12 cellular contexts compared by ENCODE assay signal in genomic region chr15:101242999-101243336, GRCh38. TPM values are rescaled to one million over a fixed set of nuclear protein-coding genes. Genes with fewer than 3 reads are reported as not detected.
DNase-seq lines count a peak whose midpoint lies in the region; ATAC-seq and TF ChIP-seq lines count a peak whose summit lies in the region.
"Had no signal": no experiment of that assay in that cellular context is flagged by ENCODE, and none has a peak within 500 bp of the region (broad histone marks: within the 10 kb centered on the region; RNA-seq: fewer than 3 reads in every experiment).

No MANE protein-coding gene starts in this region.

- ATAC-seq in activated CD8-positive, alpha-beta memory T cell treated with anti-CD3 and anti-CD28 coated beads, Interleukin-2, amount 10 ng/mL, durations not matched to agents 7 days and 5 days, result no peak
- ATAC-seq in stimulated activated memory B cell treated with anti-CD40 and anti-IgM and Interleukin-4, amounts not matched to agents 10 μg/mL and 1 μg/mL and 100 μg/mL, for 72 hours, result no peak
- ATAC-seq in GM18502 (IDR thresholded peaks at IDR 0.05; ENCODE audit: poor library complexity, unreplicated experiment), result no peak
- ATAC-seq: left colon had no signal

- H3K4me1 ChIP-seq in OCI-LY3 (ENCODE audit: low read length), result peaks cover 26% of the 10 kb centered on the region

- no peaks in the 10 kb centered on the region for H3K27me3 ChIP-seq in OCI-LY3 (ENCODE audit: low read depth, low read length)

- no peak for DNase-seq in activated CD8-positive, alpha-beta memory T cell treated with anti-CD3 and anti-CD28 coated beads, Interleukin-2, amount 10 ng/mL, durations not matched to agents 7 days and 5 days
- DNase-seq in activated CD8-positive, alpha-beta memory T cell treated with anti-CD3 and anti-CD28 coated beads, Interleukin-2, amount 50 U/mL, for 4 hours, result no peak
- DNase-seq in dermis blood vessel endothelial cell, result peak; percentile 68
- no peak for DNase-seq in effector CD4-positive, alpha-beta T cell
- no peak for DNase-seq in hypothalamus (lab: John Stamatoyannopoulos, UW)
- DNase-seq: amniotic stem cell, H9, left colon, NCI-H226 had no signal

- H3K36me3 ChIP-seq in OCI-LY3 (replicated peaks; ENCODE audit: low read depth, low read length), result peaks cover 10% of the 10 kb centered on the region

- no peaks in the 10 kb centered on the region for H3K9me3 ChIP-seq in OCI-LY3 (ENCODE audit: insufficient read depth, low read length)

- H3K4me3 ChIP-seq in OCI-LY3 (ENCODE audit: low read length), result peak overlapping the region; percentile 30

- H3K9ac ChIP-seq in OCI-LY3 (ENCODE audit: low read length), result no peak overlapping the region

- no peak overlapping the region for H3K27ac ChIP-seq in OCI-LY3 (ENCODE audit: low read length)

- H3K27me3 Mint-ChIP-seq in activated CD8-positive, alpha-beta memory T cell treated with anti-CD3 and anti-CD28 coated beads, Interleukin-2, amount 10 ng/mL, durations not matched to agents 7 days and 5 days, result no peaks in the 10 kb centered on the region
- H3K27me3 Mint-ChIP-seq in stimulated activated memory B cell treated with anti-CD40 and anti-IgM and Interleukin-4, amounts not matched to agents 10 μg/mL and 1 μg/mL and 100 μg/mL, for 72 hours, result no peaks in the 10 kb centered on the region

- peaks cover 51% of the 10 kb centered on the region for H3K36me3 Mint-ChIP-seq in activated CD8-positive, alpha-beta memory T cell treated with anti-CD3 and anti-CD28 coated beads, Interleukin-2, amount 10 ng/mL, durations not matched to agents 7 days and 5 days
- H3K36me3 Mint-ChIP-seq in stimulated activated memory B cell treated with anti-CD40 and anti-IgM and Interleukin-4, amounts not matched to agents 10 μg/mL and 1 μg/mL and 100 μg/mL, for 72 hours, result peaks cover 4% of the 10 kb centered on the region

- H3K27ac Mint-ChIP-seq in activated CD8-positive, alpha-beta memory T cell treated with anti-CD3 and anti-CD28 coated beads, Interleukin-2, amount 10 ng/mL, durations not matched to agents 7 days and 5 days, result peak overlapping the region; percentile 91
- H3K27ac Mint-ChIP-seq in stimulated activated memory B cell treated with anti-CD40 and anti-IgM and Interleukin-4, amounts not matched to agents 10 μg/mL and 1 μg/mL and 100 μg/mL, for 72 hours, result peak overlapping the region; percentile 73

- peak overlapping the region; percentile 62 for H3K4me3 Mint-ChIP-seq in activated CD8-positive, alpha-beta memory T cell treated with anti-CD3 and anti-CD28 coated beads, Interleukin-2, amount 10 ng/mL, durations not matched to agents 7 days and 5 days
- H3K4me3 Mint-ChIP-seq in stimulated activated memory B cell treated with anti-CD40 and anti-IgM and Interleukin-4, amounts not matched to agents 10 μg/mL and 1 μg/mL and 100 μg/mL, for 72 hours, result peak overlapping the region; percentile 26
- H3K4me3 Mint-ChIP-seq: H9 had no signal

- peaks cover 71% of the 10 kb centered on the region for H4K20me1 ChIP-seq in OCI-LY3 (ENCODE audit: insufficient read depth, low read length)

- peaks cover 86% of the 10 kb centered on the region for H3K79me2 ChIP-seq in OCI-LY3 (ENCODE audit: low read length)

- no peaks in the 10 kb centered on the region for H3K9me3 Mint-ChIP-seq in activated CD8-positive, alpha-beta memory T cell treated with anti-CD3 and anti-CD28 coated beads, Interleukin-2, amount 10 ng/mL, durations not matched to agents 7 days and 5 days (ENCODE audit: low read depth)
- H3K9me3 Mint-ChIP-seq in stimulated activated memory B cell treated with anti-CD40 and anti-IgM and Interleukin-4, amounts not matched to agents 10 μg/mL and 1 μg/mL and 100 μg/mL, for 72 hours, result no peaks in the 10 kb centered on the region
- H3K9me3 Mint-ChIP-seq: H9 had no signal

- H3K4me2 ChIP-seq in OCI-LY3 (ENCODE audit: low read length), result peak overlapping the region; percentile 65

- TF ChIP-seq CTCF in OCI-LY3 (IDR thresholded peaks at IDR 0.05; ENCODE audit: low read depth, low read length), result no peak

- peaks cover 96% of the 10 kb centered on the region for H3K4me1 Mint-ChIP-seq in activated CD8-positive, alpha-beta memory T cell treated with anti-CD3 and anti-CD28 coated beads, Interleukin-2, amount 10 ng/mL, durations not matched to agents 7 days and 5 days
- peaks cover 75% of the 10 kb centered on the region for H3K4me1 Mint-ChIP-seq in stimulated activated memory B cell treated with anti-CD40 and anti-IgM and Interleukin-4, amounts not matched to agents 10 μg/mL and 1 μg/mL and 100 μg/mL, for 72 hours

- CTCF ChIA-PET in activated CD8-positive, alpha-beta memory T cell treated with anti-CD3 and anti-CD28 coated beads, Interleukin-2, amount 10 ng/mL, durations not matched to agents 7 days and 5 days (lab: Charles Lee), result interaction anchor here (0.9 to 20.8 kb wide), 12 partner anchors 12 to 235 kb away, joined by 3 to 244 read pairs (median 8); partner anchors contain the start of gene CHSY1

- H2AFZ ChIP-seq in OCI-LY3 (ENCODE audit: low read depth, low read length), result no peak overlapping the region

RNA-seq across cellular contexts. Expression of gene CHSY1, which starts 8.9 kb away (rescaled TPM):
- total RNA-seq in activated CD8-positive, alpha-beta memory T cell treated with anti-CD3 and anti-CD28 coated beads, Interleukin-2, amount 10 ng/mL, durations not matched to agents 7 days and 5 days, result 10 to 100 TPM; 50.5 to 59.4 TPM
- total RNA-seq in dermis blood vessel endothelial cell, result 47.7 and 49.0 TPM in 2 replicates

RNA-seq across cellular contexts. Expression of gene SELENOS, which starts 34.3 kb away (rescaled TPM):
- total RNA-seq in activated CD8-positive, alpha-beta memory T cell treated with anti-CD3 and anti-CD28 coated beads, Interleukin-2, amount 10 ng/mL, durations not matched to agents 7 days and 5 days, result 10 to 100 TPM; 33.1 to 49.0 TPM
- 56.2 and 82.7 TPM in 2 replicates for total RNA-seq in dermis blood vessel endothelial cell

RNA-seq across cellular contexts. Expression of gene SNRPA1, which starts 52.1 kb away (rescaled TPM):
- 100 to 1,000 TPM; 132 to 151 TPM for total RNA-seq in activated CD8-positive, alpha-beta memory T cell treated with anti-CD3 and anti-CD28 coated beads, Interleukin-2, amount 10 ng/mL, durations not matched to agents 7 days and 5 days
- 13.3 and 22.9 TPM in 2 replicates for total RNA-seq in dermis blood vessel endothelial cell
